In genomic region chr22:46585340-46586122, GRCh38 we compare ENCODE assay signal across 20 cellular contexts.
"Had no signal": no experiment of that assay in that cellular context is flagged by ENCODE, and none has a peak within 500 bp of the region (broad histone marks: within the 10 kb centered on the region; RNA-seq: fewer than 3 reads in every experiment).

No MANE protein-coding gene starts in this region.

- H3K27ac ChIP-seq: testis, upper lobe of right lung had no signal

- ATAC-seq: activated CD4-positive, CD25-positive, alpha-beta regulatory T cell treated with anti-CD3 and anti-CD28 coated beads, Interleukin-2, amount 50 U/mL, for 24 hours; activated CD8-positive, alpha-beta memory T cell treated with anti-CD3 and anti-CD28 coated beads, Interleukin-2, amount 10 ng/mL, durations not matched to agents 7 days and 5 days; naive thymus-derived CD8-positive, alpha-beta T cell; sciatic nerve; stimulated activated naive CD8-positive, alpha-beta T cell treated with anti-CD3 and anti-CD28 coated beads, Interleukin-15, amount 100 ng/mL, for 72 hours had no signal

- H3K4me3 ChIP-seq: lung, testis, upper lobe of right lung had no signal

- H3K36me3 ChIP-seq: upper lobe of right lung had no signal

- DNase-seq: activated CD4-positive, alpha-beta memory T cell treated with anti-CD3 and anti-CD28 coated beads for 36 hours; activated CD8-positive, alpha-beta memory T cell treated with anti-CD3 and anti-CD28 coated beads, Interleukin-2, amount 10 ng/mL, durations not matched to agents 7 days and 5 days; activated effector memory CD4-positive, alpha-beta T cell treated with anti-CD3 and anti-CD28 coated beads, Interleukin-2, amount 50 U/mL, for 16 hours; activated T-cell treated with anti-CD3 and anti-CD28 coated beads, Interleukin-2, amount 50 U/mL, for 24 hours; amniotic stem cell; cortex of kidney; effector memory CD4-positive, alpha-beta T cell; kidney glomerular epithelial cell; naive thymus-derived CD8-positive, alpha-beta T cell; occipital lobe; stimulated activated naive CD8-positive, alpha-beta T cell treated with anti-CD3 and anti-CD28 coated beads, Interleukin-15, amount 100 ng/mL, for 72 hours; T-helper 9 cell; testis had no signal

- H3K27me3 ChIP-seq: testis, upper lobe of right lung had no signal

- H3K36me3 Mint-ChIP-seq: activated CD4-positive, alpha-beta memory T cell treated with anti-CD3 and anti-CD28 coated beads for 36 hours; activated CD8-positive, alpha-beta memory T cell treated with anti-CD3 and anti-CD28 coated beads, Interleukin-2, amount 10 ng/mL, durations not matched to agents 7 days and 5 days; activated naive CD8-positive, alpha-beta T cell; naive thymus-derived CD8-positive, alpha-beta T cell had no signal

- H3K27ac Mint-ChIP-seq: activated CD4-positive, alpha-beta memory T cell treated with anti-CD3 and anti-CD28 coated beads for 36 hours; activated CD8-positive, alpha-beta memory T cell treated with anti-CD3 and anti-CD28 coated beads, Interleukin-2, amount 10 ng/mL, durations not matched to agents 7 days and 5 days; activated naive CD8-positive, alpha-beta T cell; activated T-cell treated with anti-CD3 and anti-CD28 coated beads, Interleukin-2, amount 50 U/mL, for 24 hours; naive thymus-derived CD8-positive, alpha-beta T cell; progenitor cell of endocrine pancreas; stimulated activated naive CD8-positive, alpha-beta T cell treated with anti-CD3 and anti-CD28 coated beads, Interleukin-15, amount 100 ng/mL, for 72 hours had no signal

- H3K9me3 Mint-ChIP-seq: activated CD4-positive, alpha-beta memory T cell treated with anti-CD3 and anti-CD28 coated beads for 36 hours; activated T-cell treated with anti-CD3 and anti-CD28 coated beads, Interleukin-2, amount 50 U/mL, for 24 hours; central memory CD8-positive, alpha-beta T cell; naive thymus-derived CD8-positive, alpha-beta T cell; stimulated activated naive CD8-positive, alpha-beta T cell treated with anti-CD3 and anti-CD28 coated beads, Interleukin-15, amount 100 ng/mL, for 72 hours had no signal

- H3K27me3 Mint-ChIP-seq: activated CD4-positive, alpha-beta memory T cell treated with anti-CD3 and anti-CD28 coated beads for 36 hours; activated CD8-positive, alpha-beta memory T cell treated with anti-CD3 and anti-CD28 coated beads, Interleukin-2, amount 10 ng/mL, durations not matched to agents 7 days and 5 days; activated naive CD8-positive, alpha-beta T cell; activated T-cell treated with anti-CD3 and anti-CD28 coated beads, Interleukin-2, amount 50 U/mL, for 24 hours; central memory CD8-positive, alpha-beta T cell; stimulated activated naive CD8-positive, alpha-beta T cell treated with anti-CD3 and anti-CD28 coated beads, Interleukin-15, amount 100 ng/mL, for 72 hours had no signal

- H3K4me3 Mint-ChIP-seq: activated CD4-positive, alpha-beta memory T cell treated with anti-CD3 and anti-CD28 coated beads for 36 hours; activated CD8-positive, alpha-beta memory T cell treated with anti-CD3 and anti-CD28 coated beads, Interleukin-2, amount 10 ng/mL, durations not matched to agents 7 days and 5 days; activated naive CD8-positive, alpha-beta T cell; activated T-cell treated with anti-CD3 and anti-CD28 coated beads, Interleukin-2, amount 50 U/mL, for 24 hours; central memory CD8-positive, alpha-beta T cell; stimulated activated naive CD8-positive, alpha-beta T cell treated with anti-CD3 and anti-CD28 coated beads, Interleukin-15, amount 100 ng/mL, for 72 hours had no signal

- H3K9me3 ChIP-seq: testis, upper lobe of right lung had no signal
